ENCODE assay signal across 1 cellular context in genomic region chr12:50195832-50196231, GRCh38.
A peak's percentile ranks its signal among the peaks of the same experiment; 100 is the strongest.
TF ChIP-seq lines count a peak whose summit lies in the region.

No MANE protein-coding gene starts in this region.

TF ChIP-seq in HEK293, 187 proteins besides CTCF, POLR2A, EP300 and RAD21 (continued from another document):
- TF ChIP-seq ZBTB10 (tag by site-specific recombination; IDR thresholded peaks at IDR 0.05) (no peak), MYNN (tag by site-specific recombination; IDR thresholded peaks at IDR 0.05; ENCODE audit: borderline replicate concordance) (peak; percentile 54; the same call in 1 of the 2 replicates), ZBTB44 (tag by site-specific recombination; IDR thresholded peaks at IDR 0.05) (peak; percentile 67), KLF10 (tag by site-specific recombination; IDR thresholded peaks at IDR 0.05) (0 out of 2 replicates have a peak, but pooled peaks have one; percentile 18), GLIS1 (tag by site-specific recombination; IDR thresholded peaks at IDR 0.05) (0 out of 2 replicates have a peak, but pooled peaks have one; percentile 15), ZBTB48 (tag by site-specific recombination; IDR thresholded peaks at IDR 0.05) (no peak), ZSCAN30 (tag by site-specific recombination; IDR thresholded peaks at IDR 0.05) (peak; percentile 75; the same call in 1 of the 2 replicates), BCL11A (tag by site-specific recombination; IDR thresholded peaks at IDR 0.05; ENCODE audit: low read depth) (peak; percentile 69; the same call in 1 of the 2 replicates), ZNF341 (tag by site-specific recombination; IDR thresholded peaks at IDR 0.05; ENCODE audit: low read depth) (0 out of 2 replicates have a peak, but pooled peaks have one; percentile 30), ZNF549 (tag by site-specific recombination; IDR thresholded peaks at IDR 0.05) (no peak), IKZF3 (tag by site-specific recombination; IDR thresholded peaks at IDR 0.05) (0 out of 2 replicates have a peak, but pooled peaks have one; percentile 47), GFI1B (tag by site-specific recombination; IDR thresholded peaks at IDR 0.05) (no peak), ZNF768 (tag by site-specific recombination; IDR thresholded peaks at IDR 0.05) (no peak), ZNF2 (tag by site-specific recombination; IDR thresholded peaks at IDR 0.05) (no peak), ZNF548 (tag by site-specific recombination; IDR thresholded peaks at IDR 0.05) (no peak), WT1 (tag by site-specific recombination; IDR thresholded peaks at IDR 0.05) (peak; percentile 10; the same call in 1 of the 2 replicates), TSHZ1 (tag by site-specific recombination; IDR thresholded peaks at IDR 0.05; ENCODE audit: borderline replicate concordance) (peak; percentile 27; the same call in 1 of the 2 replicates), RBAK (tag by site-specific recombination; IDR thresholded peaks at IDR 0.05) (no peak), EGR2 (tag by site-specific recombination; IDR thresholded peaks at IDR 0.05; ENCODE audit: low read depth) (no peak), ZXDB (tag by site-specific recombination; IDR thresholded peaks at IDR 0.05) (peak; percentile 39; the same call in 1 of the 2 replicates), ZNF335 (tag by site-specific recombination; conservative IDR thresholded peaks at IDR 0.05) (0 out of 2 replicates have a peak, but pooled peaks have one; percentile 13), ZNF843 (tag by site-specific recombination; IDR thresholded peaks at IDR 0.05) (peak; percentile 78), ATF2 (tag by site-specific recombination; IDR thresholded peaks at IDR 0.05; ENCODE audit: low read depth) (no peak), ZNF777 (tag by site-specific recombination; IDR thresholded peaks at IDR 0.05; ENCODE audit: borderline replicate concordance) (no peak), ZNF639 (tag by site-specific recombination; IDR thresholded peaks at IDR 0.05) (no peak), ZNF785 (tag by site-specific recombination; IDR thresholded peaks at IDR 0.05) (no peak), ZNF544 (tag by site-specific recombination; IDR thresholded peaks at IDR 0.05) (no peak), PRDM6 (tag by site-specific recombination; IDR thresholded peaks at IDR 0.05) (peak; percentile 98), ZNF391 (tag by site-specific recombination; IDR thresholded peaks at IDR 0.05; ENCODE audit: borderline replicate concordance, low read depth) (no peak), GLIS2 (tag by site-specific recombination; IDR thresholded peaks at IDR 0.05) (no peak), ZNF580 (tag by site-specific recombination; IDR thresholded peaks at IDR 0.05) (peak; percentile 29; the same call in 1 of the 2 replicates), ZNF585B (tag by site-specific recombination; IDR thresholded peaks at IDR 0.05) (peak; percentile 30; the same call in 1 of the 2 replicates)
